In genomic region chr1:18353992-18354391, GRCh38 we compare ENCODE assay signal across 17 cellular contexts.
DNase-seq lines count a peak whose midpoint lies in the region; ATAC-seq, FAIRE-seq and TF ChIP-seq lines count a peak whose summit lies in the region.
"Had no signal": no experiment of that assay in that cellular context is flagged by ENCODE, and none has a peak within 500 bp of the region (broad histone marks: within the 10 kb centered on the region; RNA-seq: fewer than 3 reads in every experiment).

No MANE protein-coding gene starts in this region.

- H3K36me3 Mint-ChIP-seq in neural progenitor cell = no peaks in the 10 kb centered on the region
- H3K36me3 Mint-ChIP-seq: CD4-positive, alpha-beta memory T cell had no signal

- BruUV-seq in K562 (replicated peaks; lab: Mats Ljungman, UMichigan) = no TSS peak

- H3K27ac Mint-ChIP-seq in neural progenitor cell = peak overlapping the region; percentile 42
- H3K27ac Mint-ChIP-seq: CD4-positive, alpha-beta memory T cell had no signal

- TF ChIP-seq POLR2A in A549 (IDR thresholded peaks at IDR 0.05; ENCODE audit: low read length) (no peak), K562 (conservative IDR thresholded peaks at IDR 0.05) (no peak)

- H3K9me3 ChIP-seq in A549 = no peaks in the 10 kb centered on the region
- H3K9me3 ChIP-seq in K562 (replicated peaks; ENCODE audit: control insufficient read depth, insufficient read depth, low read depth, low read length) = no peaks in the 10 kb centered on the region
- H3K9me3 ChIP-seq in neural progenitor cell (ENCODE audit: low read depth) = no peaks in the 10 kb centered on the region
- H3K9me3 ChIP-seq in MG63 = no peaks in the 10 kb centered on the region

- DNase-seq in A549 (ENCODE audit: low read depth in 1 of 2, low spot score in 1 of 2) (no peak), K562 (ENCODE audit: extremely low read depth in 1 of 4, low spot score in 3 of 4) (no peak), neural progenitor cell (ENCODE audit: low spot score) (no peak), NCI-H1092 (lab: John Stamatoyannopoulos, UW) (no peak), MG63 (no peak), RWPE1 (ENCODE audit: low spot score) (no peak)
- DNase-seq: 8988T; C1 segment of cervical spinal cord; Calu3; CD4-positive, alpha-beta memory T cell; COR-L47; GF-D8; GOT3; H7; HCEC 1CT had no signal

- TF ChIP-seq CTCF in A549 (IDR thresholded peaks at IDR 0.05) (no peak), K562 (IDR thresholded peaks at IDR 0.05 in 2 of 3, conservative IDR thresholded peaks at IDR 0.05 in 1 of 3; ENCODE audit: insufficient read depth in 2 of 3, low read depth in 1 of 3, low read length in 3 of 3) (no peak), neural progenitor cell (IDR thresholded peaks at IDR 0.05) (no peak), RWPE1 (conservative IDR thresholded peaks at IDR 0.05; ENCODE audit: low read depth) (no peak)

- CTCF ChIA-PET in A549 (lab: Yijun Ruan, JAX) = interaction anchor here (0.7 kb wide), 1 partner anchor 184 kb away, joined by 3 read pairs; no protein-coding TSS in a partner anchor
- CTCF ChIA-PET in K562 (lab: Yijun Ruan, JAX; ENCODE audit: low intra/inter-chr PET ratio) = no interaction called here
- CTCF ChIA-PET in RWPE1 (lab: Yijun Ruan, JAX) = interaction anchor here (0.5 kb wide), 1 partner anchor 27 kb away, joined by 3 read pairs; no protein-coding TSS in a partner anchor

- H3K4me3 ChIP-seq in A549 (no peak overlapping the region), K562 (no peak overlapping the region), neural progenitor cell (no peak overlapping the region), MG63 (no peak overlapping the region)

- no peak for TF ChIP-seq EP300 in A549 (IDR thresholded peaks at IDR 0.05)
- TF ChIP-seq EP300 in K562 (IDR thresholded peaks at IDR 0.05; ENCODE audit: low read length) = no peak

- H3K4me1 ChIP-seq in A549 (no peaks in the 10 kb centered on the region), K562 (replicated peaks in 1 of 2; ENCODE audit: control insufficient read depth in 2 of 2, insufficient read depth in 2 of 2, low read length in 2 of 2) (no peaks in the 10 kb centered on the region), neural progenitor cell (no peaks in the 10 kb centered on the region)

- H3K9me3 Mint-ChIP-seq in neural progenitor cell = no peaks in the 10 kb centered on the region

- H3K4me1 Mint-ChIP-seq in neural progenitor cell = peaks cover 13% of the 10 kb centered on the region
- H3K4me1 Mint-ChIP-seq: CD4-positive, alpha-beta memory T cell had no signal

- WGBS in A549 (ENCODE audit: missing lambda C conversion rate) = 31% methylated on average over 2 of the region's 2 CpGs
- WGBS in K562 (ENCODE audit: insufficient coverage, low coverage, missing lambda C conversion rate) = 4% methylated on average over 2 of the region's 2 CpGs

- H4K20me1 ChIP-seq in K562 (replicated peaks; ENCODE audit: control insufficient read depth, insufficient read depth, low read length) (peaks cover 3% of the 10 kb centered on the region), neural progenitor cell (ENCODE audit: low read depth) (no peaks in the 10 kb centered on the region)

- no peak overlapping the region for H2AFZ ChIP-seq in K562 (ENCODE audit: low read depth, low read length)
- no peak overlapping the region for H2AFZ ChIP-seq in neural progenitor cell (replicated peaks)

- TF ChIP-seq RAD21 in A549 (conservative IDR thresholded peaks at IDR 0.05 in 1 of 2, IDR thresholded peaks at IDR 0.05 in 1 of 2) (no peak), K562 (CRISPR knock-in tag; conservative IDR thresholded peaks at IDR 0.05 in 1 of 2, IDR thresholded peaks at IDR 0.05 in 1 of 2) (no peak)

- no peaks in the 10 kb centered on the region for H3K36me3 ChIP-seq in K562 (ENCODE audit: control insufficient read depth, insufficient read depth, low read length)
- no peaks in the 10 kb centered on the region for H3K36me3 ChIP-seq in neural progenitor cell
- H3K36me3 ChIP-seq in MG63 = no peaks in the 10 kb centered on the region

- FAIRE-seq in A549 (lab: Jason Lieb, UNC) = no peak
- no peak for FAIRE-seq in K562 (lab: Jason Lieb, UNC)
- FAIRE-seq: GM12891, GM18507 had no signal

- H3K4me2 ChIP-seq in A549 (no peak overlapping the region), K562 (ENCODE audit: insufficient read depth, low read length) (no peak overlapping the region), neural progenitor cell (no peak overlapping the region)

- no peaks in the 10 kb centered on the region for H3K9me1 ChIP-seq in K562 (ENCODE audit: control insufficient read depth, insufficient read depth, low read length)

- H3K9ac ChIP-seq in K562 (ENCODE audit: insufficient read depth in 1 of 2, low read depth in 2 of 2, low read length in 2 of 2) (no peak overlapping the region), neural progenitor cell (no peak overlapping the region)

- in situ Hi-C loops in K562 (cut with MboI) = no loop called here

- ATAC-seq in A549 (no peak), K562 (no peak)

- no peaks in the 10 kb centered on the region for H3K79me2 ChIP-seq in K562 (ENCODE audit: control insufficient read depth, insufficient read depth, low read length)
- no peaks in the 10 kb centered on the region for H3K79me2 ChIP-seq in neural progenitor cell (ENCODE audit: low read depth)

- POLR2A ChIA-PET in A549 (lab: Yijun Ruan, JAX) (no interaction called here), K562 (lab: Yijun Ruan, JAX) (no interaction called here), RWPE1 (lab: Yijun Ruan, JAX; ENCODE audit: low non-redundant PET) (no interaction called here)

- H3F3A ChIP-seq in neural progenitor cell (ENCODE audit: low read depth) = peaks cover 8% of the 10 kb centered on the region

- intact Hi-C loops in K562 (cut with micrococcal nuclease) = no loop called here

- no peak overlapping the region for H3K4me3 Mint-ChIP-seq in neural progenitor cell
- H3K4me3 Mint-ChIP-seq: CD4-positive, alpha-beta memory T cell had no signal

- peaks cover 11% of the 10 kb centered on the region for H3K27me3 Mint-ChIP-seq in neural progenitor cell (ENCODE audit: insufficient read depth, low read depth)

- H3K27me3 ChIP-seq in K562 (ENCODE audit: control insufficient read depth in 2 of 2, insufficient read depth in 2 of 2, low read length in 2 of 2) = peaks cover 6 to 42% of the 10 kb centered on the region in 2 experiments; a peak in 3 of 5 replicates
- H3K27me3 ChIP-seq in neural progenitor cell = no peaks in the 10 kb centered on the region
- H3K27me3 ChIP-seq in MG63 = peaks cover 13% of the 10 kb centered on the region; the same call in 1 of the 2 replicates

- H3K27ac ChIP-seq in A549 = no peak overlapping the region
- H3K27ac ChIP-seq in K562 (ENCODE audit: extremely low read depth, low read depth, low read length) = no peak overlapping the region
- no peak overlapping the region for H3K27ac ChIP-seq in neural progenitor cell
- H3K27ac ChIP-seq in RWPE1 = no peak overlapping the region

TF ChIP-seq in A549, 52 proteins besides CTCF, POLR2A, EP300 and RAD21:
- TF ChIP-seq ZFP36 (IDR thresholded peaks at IDR 0.05; ENCODE audit: borderline replicate concordance, partially characterized antibody) (peak; percentile 72), HDAC2 (IDR thresholded peaks at IDR 0.05) (no peak)

TF ChIP-seq in K562, 482 proteins besides CTCF, POLR2A, EP300 and RAD21:
- TF ChIP-seq FOXO4 (CRISPR knock-in tag; IDR thresholded peaks at IDR 0.05) (no peak), ZFP36 (IDR thresholded peaks at IDR 0.05; ENCODE audit: low read depth, low read length, partially characterized antibody) (peak; percentile 97), ZNF436 (CRISPR knock-in tag; IDR thresholded peaks at IDR 0.05) (0 out of 2 replicates have a peak, but pooled peaks have one; percentile 44), SMARCA5 (IDR thresholded peaks at IDR 0.05) (0 out of 2 replicates have a peak, but pooled peaks have one; percentile 23), POLR2G (IDR thresholded peaks at IDR 0.05; ENCODE audit: low read depth, low read length) (no peak)

Comparison
In these comparisons a context has a peak if more than half of its experiments do, and no peak if none do; other contexts are left out.
1. Of the 35 proteins assayed by ChIP-seq in both K562 and A549: peak only in K562: none; only in A549: none; in both: ZFP36; in neither: 34.